Comparison of ENCODE assay signal across 19 cellular contexts in genomic region chr7:41459183-41459582, GRCh38.
"Had no signal": no experiment of that assay in that cellular context is flagged by ENCODE, and none has a peak within 500 bp of the region (broad histone marks: within the 10 kb centered on the region; RNA-seq: fewer than 3 reads in every experiment).

No MANE protein-coding gene starts in this region.

- H3K36me3 ChIP-seq: heart right ventricle, prostate gland, transverse colon had no signal

- H3K27me3 Mint-ChIP-seq: activated CD4-positive, alpha-beta T cell treated with anti-CD3 and anti-CD28 coated beads, Interleukin-2, amount 10 ng/mL, durations not matched to agents 7 days and 5 days; activated naive CD8-positive, alpha-beta T cell treated with anti-CD3 and anti-CD28 coated beads, Interleukin-2, amount 10 ng/mL, durations not matched to agents 7 days and 5 days; brain had no signal

- H3K4me1 ChIP-seq: prostate gland, transverse colon had no signal

- DNase-seq: activated CD4-positive, alpha-beta T cell treated with anti-CD3 and anti-CD28 coated beads, Interleukin-2, amount 10 ng/mL, durations not matched to agents 7 days and 5 days; activated naive CD4-positive, alpha-beta T cell; activated naive CD8-positive, alpha-beta T cell treated with anti-CD3 and anti-CD28 coated beads, Interleukin-2, amount 10 ng/mL, durations not matched to agents 7 days and 5 days; cortex of kidney; effector memory CD4-positive, alpha-beta T cell; heart right ventricle; left colon; natural killer cell; occipital lobe; stimulated activated CD4-positive, alpha-beta T cell treated with anti-CD3 and anti-CD28 coated beads, Interleukin-4, amount 100 ng/mL, for 4 hours; stimulated activated CD8-positive, alpha-beta memory T cell treated with anti-CD3 and anti-CD28 coated beads, Interleukin-4, amount 100 ng/mL, for 48 hours; stimulated activated naive CD4-positive, alpha-beta T cell treated with Interleukin-2 at 50 U/mL for 16 hours; transverse colon had no signal

- H3K27me3 ChIP-seq: heart right ventricle, transverse colon had no signal

- H3K27ac ChIP-seq: epithelial cell of prostate, prostate gland, transverse colon had no signal

- H3K9me3 ChIP-seq: heart right ventricle, prostate gland, transverse colon had no signal

- H3K4me1 Mint-ChIP-seq: activated CD4-positive, alpha-beta T cell treated with anti-CD3 and anti-CD28 coated beads, Interleukin-2, amount 10 ng/mL, durations not matched to agents 7 days and 5 days; activated naive CD8-positive, alpha-beta T cell treated with anti-CD3 and anti-CD28 coated beads, Interleukin-2, amount 10 ng/mL, durations not matched to agents 7 days and 5 days; brain; natural killer cell had no signal

- ATAC-seq: left colon had no signal

- H3K4me3 Mint-ChIP-seq: activated CD4-positive, alpha-beta T cell treated with anti-CD3 and anti-CD28 coated beads, Interleukin-2, amount 10 ng/mL, durations not matched to agents 7 days and 5 days; activated naive CD8-positive, alpha-beta T cell treated with anti-CD3 and anti-CD28 coated beads, Interleukin-2, amount 10 ng/mL, durations not matched to agents 7 days and 5 days; activated T-helper 1 cell treated with anti-CD3 and anti-CD28 coated beads, Interleukin-12 subunit alpha, Interleukin-12 subunit beta, Interleukin-2, Interleukin-4 antibody, amounts not matched to agents 30 ng/mL and 10 ng/mL and 1 ng/mL, durations not matched to agents 14 hours and 24 hours and 36 hours; brain; natural killer cell; T-helper 2 cell treated with Interferon-gamma antibody and Interleukin-4, amounts not matched to agents 5 μg/mL and 100 μg/mL, for 36 hours had no signal

- H3K27ac Mint-ChIP-seq: activated CD4-positive, alpha-beta T cell treated with anti-CD3 and anti-CD28 coated beads, Interleukin-2, amount 10 ng/mL, durations not matched to agents 7 days and 5 days; activated naive CD8-positive, alpha-beta T cell treated with anti-CD3 and anti-CD28 coated beads, Interleukin-2, amount 10 ng/mL, durations not matched to agents 7 days and 5 days; activated T-helper 1 cell treated with anti-CD3 and anti-CD28 coated beads, Interleukin-12 subunit alpha, Interleukin-12 subunit beta, Interleukin-2, Interleukin-4 antibody, amounts not matched to agents 30 ng/mL and 10 ng/mL and 1 ng/mL, durations not matched to agents 14 hours and 24 hours and 36 hours; brain; natural killer cell; T-helper 2 cell treated with Interferon-gamma antibody and Interleukin-4, amounts not matched to agents 5 μg/mL and 100 μg/mL, for 36 hours had no signal

- H3K9me3 Mint-ChIP-seq: activated CD4-positive, alpha-beta T cell treated with anti-CD3 and anti-CD28 coated beads, Interleukin-2, amount 10 ng/mL, durations not matched to agents 7 days and 5 days; brain had no signal

- H3K36me3 Mint-ChIP-seq: activated naive CD8-positive, alpha-beta T cell treated with anti-CD3 and anti-CD28 coated beads, Interleukin-2, amount 10 ng/mL, durations not matched to agents 7 days and 5 days; brain; natural killer cell had no signal

- H3K4me2 ChIP-seq: smooth muscle cell had no signal

- H3K4me3 ChIP-seq: prostate gland, smooth muscle cell, transverse colon had no signal
